11 cellular contexts compared by ENCODE assay signal in the genomic region with DNA sequence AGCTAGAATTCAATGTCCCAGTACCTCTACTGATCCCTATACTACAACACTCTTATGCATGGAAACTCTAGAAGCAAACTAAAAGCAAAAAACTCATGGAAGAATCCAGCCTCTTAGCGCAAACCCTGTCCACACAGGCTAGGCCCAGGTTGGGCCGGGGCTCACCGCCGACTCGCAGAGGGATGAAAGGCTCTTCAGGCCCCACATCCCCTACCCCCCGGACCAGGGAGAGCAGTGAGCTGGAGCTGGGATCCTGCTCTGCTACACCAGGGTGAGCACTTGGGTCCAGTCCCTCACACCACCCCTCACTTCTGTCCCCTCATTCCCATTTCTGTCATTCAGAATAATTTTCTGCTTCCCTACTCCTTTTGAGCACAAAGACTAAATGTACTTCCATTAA. TPM values are rescaled to one million over a fixed set of nuclear protein-coding genes. Genes with fewer than 3 reads are reported as not detected.
DNase-seq lines count a peak whose midpoint lies in the region; ATAC-seq and TF ChIP-seq lines count a peak whose summit lies in the region.
"Had no signal": no experiment of that assay in that cellular context is flagged by ENCODE, and none has a peak within 500 bp of the region (broad histone marks: within the 10 kb centered on the region; RNA-seq: fewer than 3 reads in every experiment).

No MANE protein-coding gene starts in this region.

- no peak overlapping the region for H3K27ac ChIP-seq in aorta (ENCODE audit: low read depth in 1 of 2, low read length in 2 of 2)

- H3K4me3 Mint-ChIP-seq in activated T-cell treated with anti-CD3 and anti-CD28 coated beads, Interleukin-2, amount 50 U/mL, for 24 hours, result peak overlapping the region; percentile 99
- peak overlapping the region; percentile 99 for H3K4me3 Mint-ChIP-seq in activated CD8-positive, alpha-beta T cell treated with anti-CD3 and anti-CD28 coated beads, Interleukin-2, amount 10 ng/mL, durations not matched to agents 7 days and 5 days
- no peak overlapping the region for H3K4me3 Mint-ChIP-seq in stimulated activated memory B cell treated with anti-CD40 and anti-IgM and Interleukin-4, amounts not matched to agents 10 μg/mL and 1 μg/mL and 100 μg/mL, for 72 hours

- no peaks in the 10 kb centered on the region for H3K27me3 Mint-ChIP-seq in activated T-cell treated with anti-CD3 and anti-CD28 coated beads, Interleukin-2, amount 50 U/mL, for 24 hours
- H3K27me3 Mint-ChIP-seq in activated CD8-positive, alpha-beta T cell treated with anti-CD3 and anti-CD28 coated beads, Interleukin-2, amount 10 ng/mL, durations not matched to agents 7 days and 5 days (ENCODE audit: low read depth), result no peaks in the 10 kb centered on the region
- no peaks in the 10 kb centered on the region for H3K27me3 Mint-ChIP-seq in stimulated activated memory B cell treated with anti-CD40 and anti-IgM and Interleukin-4, amounts not matched to agents 10 μg/mL and 1 μg/mL and 100 μg/mL, for 72 hours

- H3K4me3 ChIP-seq in fibroblast of villous mesenchyme (ENCODE audit: low read depth, low read length) (peak overlapping the region; percentile 93), aorta (ENCODE audit: low read length in 2 of 2) (no peak overlapping the region)

- TF ChIP-seq CTCF in fibroblast of villous mesenchyme (IDR thresholded peaks at IDR 0.05; ENCODE audit: insufficient read depth, low read depth, low read length), result no peak

- CTCF ChIA-PET in activated CD8-positive, alpha-beta T cell treated with anti-CD3 and anti-CD28 coated beads, Interleukin-2, amount 10 ng/mL, durations not matched to agents 7 days and 5 days (lab: Charles Lee), result interaction anchor here (1.1 kb wide), 1 partner anchor 108 kb away, joined by 3 read pairs; no protein-coding TSS in a partner anchor

- H3K4me1 ChIP-seq in aorta (ENCODE audit: control insufficient read depth in 1 of 2, insufficient read depth in 2 of 2, low read length in 2 of 2), result no peaks in the 10 kb centered on the region

- DNase-seq in activated T-cell treated with anti-CD3 and anti-CD28 coated beads, Interleukin-2, amount 50 U/mL, for 24 hours, result no peak
- DNase-seq in activated T-cell treated with anti-CD3 and anti-CD28 coated beads for 4 hours (no peak), fibroblast of villous mesenchyme (ENCODE audit: low read depth) (no peak), cerebellum (ENCODE audit: low spot score) (no peak), aorta (no peak)
- DNase-seq in activated CD8-positive, alpha-beta T cell treated with anti-CD3 and anti-CD28 coated beads, Interleukin-2, amount 10 ng/mL, durations not matched to agents 7 days and 5 days, result no peak
- DNase-seq in activated CD4-positive, CD25-positive, alpha-beta regulatory T cell treated with anti-CD3 and anti-CD28 coated beads, Interleukin-2, amount 50 U/mL, for 72 hours, result no peak
- DNase-seq: AML-193; NCI-H1930; stimulated activated CD4-positive, alpha-beta T cell treated with anti-CD3 and anti-CD28 coated beads, Interleukin-1b, Interleukin-23, amount 100 ng/mL, for 48 hours had no signal

- POLR2A ChIA-PET in activated CD8-positive, alpha-beta T cell treated with anti-CD3 and anti-CD28 coated beads, Interleukin-2, amount 10 ng/mL, durations not matched to agents 7 days and 5 days (lab: Charles Lee), result interaction anchor here (4.2 to 11.6 kb wide), 2 partner anchors 10 to 16 kb away, joined by 23 to 128 read pairs; a partner anchor contains a TSS

- no peaks in the 10 kb centered on the region for H3K27me3 ChIP-seq in aorta (ENCODE audit: control insufficient read depth in 1 of 2, insufficient read depth in 2 of 2, low read length in 1 of 2)

- H3K9me3 ChIP-seq in aorta (ENCODE audit: control insufficient read depth, low read length), result no peaks in the 10 kb centered on the region

- H3K4me1 Mint-ChIP-seq in activated T-cell treated with anti-CD3 and anti-CD28 coated beads, Interleukin-2, amount 50 U/mL, for 24 hours (ENCODE audit: low read depth), result peaks cover 64% of the 10 kb centered on the region
- peaks cover 63% of the 10 kb centered on the region for H3K4me1 Mint-ChIP-seq in activated CD8-positive, alpha-beta T cell treated with anti-CD3 and anti-CD28 coated beads, Interleukin-2, amount 10 ng/mL, durations not matched to agents 7 days and 5 days (ENCODE audit: low read depth)
- peaks cover 59% of the 10 kb centered on the region for H3K4me1 Mint-ChIP-seq in stimulated activated memory B cell treated with anti-CD40 and anti-IgM and Interleukin-4, amounts not matched to agents 10 μg/mL and 1 μg/mL and 100 μg/mL, for 72 hours

- intact Hi-C loops in aorta (cut with DNase I), result no loop called here

- H3K27ac Mint-ChIP-seq in activated T-cell treated with anti-CD3 and anti-CD28 coated beads, Interleukin-2, amount 50 U/mL, for 24 hours, result peak overlapping the region; percentile 95
- peak overlapping the region; percentile 66 for H3K27ac Mint-ChIP-seq in activated CD8-positive, alpha-beta T cell treated with anti-CD3 and anti-CD28 coated beads, Interleukin-2, amount 10 ng/mL, durations not matched to agents 7 days and 5 days
- peak overlapping the region; percentile 81 for H3K27ac Mint-ChIP-seq in stimulated activated memory B cell treated with anti-CD40 and anti-IgM and Interleukin-4, amounts not matched to agents 10 μg/mL and 1 μg/mL and 100 μg/mL, for 72 hours

- H3K36me3 ChIP-seq in aorta (ENCODE audit: control insufficient read depth in 1 of 2, insufficient read depth in 2 of 2, low read length in 1 of 2), result no peaks in the 10 kb centered on the region

- 90 to 97% methylated on average over 6 of the region's 6 CpGs for WGBS in aorta, 2 donors

- peaks cover 68% of the 10 kb centered on the region for H3K36me3 Mint-ChIP-seq in activated T-cell treated with anti-CD3 and anti-CD28 coated beads, Interleukin-2, amount 50 U/mL, for 24 hours (ENCODE audit: low read depth)
- peaks cover 48% of the 10 kb centered on the region for H3K36me3 Mint-ChIP-seq in activated CD8-positive, alpha-beta T cell treated with anti-CD3 and anti-CD28 coated beads, Interleukin-2, amount 10 ng/mL, durations not matched to agents 7 days and 5 days (ENCODE audit: low read depth)
- peaks cover 41% of the 10 kb centered on the region for H3K36me3 Mint-ChIP-seq in stimulated activated memory B cell treated with anti-CD40 and anti-IgM and Interleukin-4, amounts not matched to agents 10 μg/mL and 1 μg/mL and 100 μg/mL, for 72 hours

- no peaks in the 10 kb centered on the region for H3K9me3 Mint-ChIP-seq in activated T-cell treated with anti-CD3 and anti-CD28 coated beads, Interleukin-2, amount 50 U/mL, for 24 hours
- H3K9me3 Mint-ChIP-seq in activated CD8-positive, alpha-beta T cell treated with anti-CD3 and anti-CD28 coated beads, Interleukin-2, amount 10 ng/mL, durations not matched to agents 7 days and 5 days (ENCODE audit: insufficient read depth), result no peaks in the 10 kb centered on the region
- H3K9me3 Mint-ChIP-seq in stimulated activated memory B cell treated with anti-CD40 and anti-IgM and Interleukin-4, amounts not matched to agents 10 μg/mL and 1 μg/mL and 100 μg/mL, for 72 hours, result no peaks in the 10 kb centered on the region

- no peak for ATAC-seq in activated CD8-positive, alpha-beta T cell treated with anti-CD3 and anti-CD28 coated beads, Interleukin-2, amount 10 ng/mL, durations not matched to agents 7 days and 5 days
- ATAC-seq in stimulated activated memory B cell treated with anti-CD40 and anti-IgM and Interleukin-4, amounts not matched to agents 10 μg/mL and 1 μg/mL and 100 μg/mL, for 72 hours, result no peak
- no peak for ATAC-seq in aorta (ENCODE audit: low FRiP score)

RNA-seq across cellular contexts. Expression of a gene that starts 2.0 kb away (rescaled TPM):
- total RNA-seq in activated CD8-positive, alpha-beta T cell treated with anti-CD3 and anti-CD28 coated beads, Interleukin-2, amount 10 ng/mL, durations not matched to agents 7 days and 5 days, result 100 to 1,000 TPM; 334 to 346 TPM
- total RNA-seq in fibroblast of villous mesenchyme (239 and 282 TPM in 2 replicates), cerebellum (118 TPM), aorta (100 to 1,000 TPM; 219 to 260 TPM)
- 100 to 1,000 TPM; 531 to 750 TPM for polyA plus RNA-seq in aorta

RNA-seq across cellular contexts. Expression of a gene that starts 9.0 kb away (rescaled TPM):
- 1 to 10 TPM; 1.1 to 1.4 TPM for total RNA-seq in activated CD8-positive, alpha-beta T cell treated with anti-CD3 and anti-CD28 coated beads, Interleukin-2, amount 10 ng/mL, durations not matched to agents 7 days and 5 days
- total RNA-seq in fibroblast of villous mesenchyme (144 and 160 TPM in 2 replicates), cerebellum (2.4 TPM), aorta (100 to 1,000 TPM; 180 to 200 TPM)
- polyA plus RNA-seq in aorta, result 100 to 1,000 TPM in 1 of 2 donors, 10 to 100 TPM in 1; 50.0 to 249 TPM

RNA-seq across cellular contexts. Expression of a gene that starts 17.1 kb away (rescaled TPM):
- total RNA-seq in activated CD8-positive, alpha-beta T cell treated with anti-CD3 and anti-CD28 coated beads, Interleukin-2, amount 10 ng/mL, durations not matched to agents 7 days and 5 days, result 10 to 100 TPM; 12.1 to 12.4 TPM
- total RNA-seq in fibroblast of villous mesenchyme (0.97 and 1.3 TPM in 2 replicates), cerebellum (3.6 TPM), aorta (1 to 10 TPM; 3.4 to 5.1 TPM)
- polyA plus RNA-seq in aorta, result 10 to 100 TPM in 1 of 2 donors, 1 to 10 TPM in 1; 6.0 to 38.7 TPM

RNA-seq across cellular contexts. Expression of a gene that starts 18.0 kb away (rescaled TPM):
- 10 to 100 TPM; 13.9 to 14.8 TPM for total RNA-seq in activated CD8-positive, alpha-beta T cell treated with anti-CD3 and anti-CD28 coated beads, Interleukin-2, amount 10 ng/mL, durations not matched to agents 7 days and 5 days
- 27.7 and 35.0 TPM in 2 replicates for total RNA-seq in fibroblast of villous mesenchyme
- 20.1 TPM for total RNA-seq in cerebellum
- 10 to 100 TPM; 14.3 to 15.0 TPM for total RNA-seq in aorta
- polyA plus RNA-seq in aorta, result 10 to 100 TPM; 11.5 to 16.7 TPM

RNA-seq across cellular contexts. Expression of a gene that starts 36.7 kb away (rescaled TPM):
- total RNA-seq in activated CD8-positive, alpha-beta T cell treated with anti-CD3 and anti-CD28 coated beads, Interleukin-2, amount 10 ng/mL, durations not matched to agents 7 days and 5 days, result 10 to 100 TPM; 73.7 to 75.6 TPM
- total RNA-seq in fibroblast of villous mesenchyme, result 57.7 and 70.4 TPM in 2 replicates
- total RNA-seq in cerebellum, result 18.8 TPM
- total RNA-seq in aorta, result 100 to 1,000 TPM in 1 of 2 donors, 10 to 100 TPM in 1; 96.4 to 106 TPM
- 10 to 100 TPM; 30.2 to 93.3 TPM for polyA plus RNA-seq in aorta

Comparison
In these comparisons a context has a peak if more than half of its experiments do, and no peak if none do; other contexts are left out.
1. RNA of a gene that starts 9.0 kb away (total RNA-seq): 180 to 200 TPM in aorta and 144 to 160 TPM in fibroblast of villous mesenchyme; 2.4 TPM in cerebellum (single experiment) and 1.1 to 1.4 TPM in activated CD8-positive, alpha-beta T cell treated with anti-CD3 and anti-CD28 coated beads, Interleukin-2, amount 10 ng/mL, durations not matched to agents 7 days and 5 days; every median in the first group is over 10 times any median in the second.
2. Peak in every context shown above with its lines, with median percentiles within 50 percentile points of each other: H3K27ac Mint-ChIP-seq.